ENCODE assay signal across 8 cellular contexts in genomic region chrX:120468479-120468824, GRCh38. TPM values are rescaled to one million over a fixed set of nuclear protein-coding genes. Genes with fewer than 3 reads are reported as not detected.
DNase-seq lines count a peak whose midpoint lies in the region; ATAC-seq and TF ChIP-seq lines count a peak whose summit lies in the region.

No MANE protein-coding gene starts in this region.

- peaks cover 0 to 32% of the 10 kb centered on the region in 2 donors for H3K4me1 ChIP-seq in left lung
- peaks cover 4% of the 10 kb centered on the region for H3K4me1 ChIP-seq in testis

- no peaks in the 10 kb centered on the region for H3K9me3 ChIP-seq in left lung
- H3K9me3 ChIP-seq in testis, result no peaks in the 10 kb centered on the region

- no peaks in the 10 kb centered on the region for H3K36me3 ChIP-seq in left lung
- no peaks in the 10 kb centered on the region for H3K36me3 ChIP-seq in testis (ENCODE audit: low read depth, missing control alignments)

- peaks cover 5% of the 10 kb centered on the region for H3K36me3 Mint-ChIP-seq in activated CD4-positive, alpha-beta T cell treated with anti-CD3 and anti-CD28 coated beads, Interleukin-2, amount 10 ng/mL, durations not matched to agents 7 days and 5 days (ENCODE audit: low read depth)

- WGBS in adipose tissue, 3 donors, result 0 to 26% (median 0%) methylated on average over 2 of the region's 2 CpGs
- 0% methylated on average over 2 of the region's 2 CpGs for WGBS in testis, 2 donors

- H3K27me3 Mint-ChIP-seq in activated CD4-positive, alpha-beta T cell treated with anti-CD3 and anti-CD28 coated beads, Interleukin-2, amount 10 ng/mL, durations not matched to agents 7 days and 5 days, result no peaks in the 10 kb centered on the region

- DNase-seq in activated CD4-positive, alpha-beta T cell treated with anti-CD3 and anti-CD28 coated beads, Interleukin-2, amount 10 ng/mL, durations not matched to agents 7 days and 5 days, result no peak
- no peak for DNase-seq in activated CD4-positive, alpha-beta T cell treated with anti-CD3 and anti-CD28 coated beads, Interleukin-2, amount 50 U/mL, for 4 hours
- DNase-seq in left lung (no peak), testis (no peak), DMS153 treated with DMSO at 0.1 percent for 48 hours (lab: John Stamatoyannopoulos, UW; ENCODE audit: unreplicated experiment) (no peak)
- no peak for DNase-seq in effector CD8-positive, alpha-beta T cell (lab: John Stamatoyannopoulos, UW)

- TF ChIP-seq POLR2A in testis (IDR thresholded peaks at IDR 0.05), result no peak

- peaks cover 13% of the 10 kb centered on the region for H3K4me1 Mint-ChIP-seq in activated CD4-positive, alpha-beta T cell treated with anti-CD3 and anti-CD28 coated beads, Interleukin-2, amount 10 ng/mL, durations not matched to agents 7 days and 5 days

- POLR2A ChIA-PET in activated CD4-positive, alpha-beta T cell treated with anti-CD3 and anti-CD28 coated beads, Interleukin-2, amount 10 ng/mL, durations not matched to agents 7 days and 5 days (lab: Charles Lee), result no interaction called here

- peak overlapping the region; percentile 94 for H3K27ac Mint-ChIP-seq in activated CD4-positive, alpha-beta T cell treated with anti-CD3 and anti-CD28 coated beads, Interleukin-2, amount 10 ng/mL, durations not matched to agents 7 days and 5 days

- TF ChIP-seq CTCF in left lung (IDR thresholded peaks at IDR 0.05) (no peak), testis (IDR thresholded peaks at IDR 0.05) (no peak)

- H3K27ac ChIP-seq in adipose tissue (ENCODE audit: low read depth, low read length) (peak overlapping the region; percentile 72), left lung (peak overlapping the region; percentile 93 to 95), testis (peak overlapping the region; percentile 92 to 96)

- ATAC-seq in left lung (no peak), GM21786 (IDR thresholded peaks at IDR 0.05; ENCODE audit: unreplicated experiment) (no peak)

- H3K9me3 Mint-ChIP-seq in activated CD4-positive, alpha-beta T cell treated with anti-CD3 and anti-CD28 coated beads, Interleukin-2, amount 10 ng/mL, durations not matched to agents 7 days and 5 days, result no peaks in the 10 kb centered on the region

- intact Hi-C loops in left lung (cut with DNase I), result no loop called here
- intact Hi-C loops in testis (cut with DNase I; ENCODE audit: low total_unique reads), result no loop called here

- peak overlapping the region; percentile 90 for H3K4me3 Mint-ChIP-seq in activated CD4-positive, alpha-beta T cell treated with anti-CD3 and anti-CD28 coated beads, Interleukin-2, amount 10 ng/mL, durations not matched to agents 7 days and 5 days

- H3K27me3 ChIP-seq in left lung (no peaks in the 10 kb centered on the region), testis (no peaks in the 10 kb centered on the region)

- CTCF ChIA-PET in activated CD4-positive, alpha-beta T cell treated with anti-CD3 and anti-CD28 coated beads, Interleukin-2, amount 10 ng/mL, durations not matched to agents 7 days and 5 days (lab: Charles Lee), result interaction anchor here (2.0 kb wide), 1 partner anchor 18 kb away, joined by 7 read pairs; no protein-coding TSS in a partner anchor

- H3K4me3 ChIP-seq in left lung, result peak overlapping the region; percentile 40 to 56
- H3K4me3 ChIP-seq in testis, result peak overlapping the region; percentile 65 to 80

RNA-seq across cellular contexts. Expression of gene LAMP2, which starts 0.6 kb away (rescaled TPM):
- total RNA-seq in activated CD4-positive, alpha-beta T cell treated with anti-CD3 and anti-CD28 coated beads, Interleukin-2, amount 10 ng/mL, durations not matched to agents 7 days and 5 days, result 10 to 100 TPM; 47.7 to 59.5 TPM
- polyA plus RNA-seq in adipose tissue (10 to 100 TPM; 30.5 to 52.3 (median 32.2) TPM), testis (ENCODE audit: insufficient read depth, low read depth, low replicate concordance) (86.5 TPM)
- total RNA-seq in left lung (100 to 1,000 TPM; 159 to 160 TPM), testis (100 to 1,000 TPM in 1 of 2 donors, 10 to 100 TPM in 1; 99.3 to 130 TPM)
